In the genomic region with DNA sequence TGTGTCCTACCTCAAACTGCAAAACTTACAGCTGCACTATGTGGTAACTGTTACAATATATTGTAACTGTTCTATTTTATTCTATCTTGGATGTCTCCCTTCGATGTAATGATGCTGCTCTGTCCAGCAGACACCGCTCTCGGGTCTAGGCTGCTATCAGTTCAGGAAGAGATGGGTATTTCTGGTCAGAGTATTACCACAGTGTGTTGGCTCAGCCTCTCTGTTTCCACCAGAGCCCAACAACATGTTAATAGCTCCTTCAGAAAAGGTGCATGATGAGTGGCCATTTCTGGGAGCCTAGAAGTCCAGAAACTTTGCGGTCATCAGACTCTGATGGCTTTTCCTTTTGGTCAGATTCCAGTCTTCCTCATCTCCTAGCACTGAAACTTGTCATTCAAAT, we compare ENCODE assay signal across 2 cellular contexts.
TF ChIP-seq lines count a peak whose summit lies in the region.

No MANE protein-coding gene starts in this region.

TF ChIP-seq in HCT116, 20 proteins besides CTCF, POLR2A, EP300 and RAD21:
- TF ChIP-seq SRF (IDR thresholded peaks at IDR 0.05; ENCODE audit: low read depth) (no peak), CBX3 (IDR thresholded peaks at IDR 0.05; ENCODE audit: low read depth) (no peak), EZH2 (IDR thresholded peaks at IDR 0.05) (no peak), FOSL1 (IDR thresholded peaks at IDR 0.05; ENCODE audit: low read depth) (no peak), YY1 (IDR thresholded peaks at IDR 0.05; ENCODE audit: extremely low read depth, insufficient replicate concordance, low read depth, low read length) (no peak), ELF1 (IDR thresholded peaks at IDR 0.05; ENCODE audit: borderline replicate concordance, low read depth) (no peak), EZH2phosphoT487 (IDR thresholded peaks at IDR 0.05; ENCODE audit: borderline replicate concordance) (no peak), SIN3A (IDR thresholded peaks at IDR 0.05; ENCODE audit: low read depth) (no peak), JUND (IDR thresholded peaks at IDR 0.05) (no peak), ZNF274 (IDR thresholded peaks at IDR 0.05; ENCODE audit: low read depth, low read length) (no peak), MAX (IDR thresholded peaks at IDR 0.05) (no peak), EGR1 (IDR thresholded peaks at IDR 0.05; ENCODE audit: low read depth) (no peak)
- TF ChIP-seq, protein P1, sequence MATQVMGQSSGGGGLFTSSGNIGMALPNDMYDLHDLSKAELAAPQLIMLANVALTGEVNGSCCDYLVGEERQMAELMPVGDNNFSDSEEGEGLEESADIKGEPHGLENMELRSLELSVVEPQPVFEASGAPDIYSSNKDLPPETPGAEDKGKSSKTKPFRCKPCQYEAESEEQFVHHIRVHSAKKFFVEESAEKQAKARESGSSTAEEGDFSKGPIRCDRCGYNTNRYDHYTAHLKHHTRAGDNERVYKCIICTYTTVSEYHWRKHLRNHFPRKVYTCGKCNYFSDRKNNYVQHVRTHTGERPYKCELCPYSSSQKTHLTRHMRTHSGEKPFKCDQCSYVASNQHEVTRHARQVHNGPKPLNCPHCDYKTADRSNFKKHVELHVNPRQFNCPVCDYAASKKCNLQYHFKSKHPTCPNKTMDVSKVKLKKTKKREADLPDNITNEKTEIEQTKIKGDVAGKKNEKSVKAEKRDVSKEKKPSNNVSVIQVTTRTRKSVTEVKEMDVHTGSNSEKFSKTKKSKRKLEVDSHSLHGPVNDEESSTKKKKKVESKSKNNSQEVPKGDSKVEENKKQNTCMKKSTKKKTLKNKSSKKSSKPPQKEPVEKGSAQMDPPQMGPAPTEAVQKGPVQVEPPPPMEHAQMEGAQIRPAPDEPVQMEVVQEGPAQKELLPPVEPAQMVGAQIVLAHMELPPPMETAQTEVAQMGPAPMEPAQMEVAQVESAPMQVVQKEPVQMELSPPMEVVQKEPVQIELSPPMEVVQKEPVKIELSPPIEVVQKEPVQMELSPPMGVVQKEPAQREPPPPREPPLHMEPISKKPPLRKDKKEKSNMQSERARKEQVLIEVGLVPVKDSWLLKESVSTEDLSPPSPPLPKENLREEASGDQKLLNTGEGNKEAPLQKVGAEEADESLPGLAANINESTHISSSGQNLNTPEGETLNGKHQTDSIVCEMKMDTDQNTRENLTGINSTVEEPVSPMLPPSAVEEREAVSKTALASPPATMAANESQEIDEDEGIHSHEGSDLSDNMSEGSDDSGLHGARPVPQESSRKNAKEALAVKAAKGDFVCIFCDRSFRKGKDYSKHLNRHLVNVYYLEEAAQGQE (IDR thresholded peaks at IDR 0.05; ENCODE audit: low read depth): no peak

TF ChIP-seq in HepG2, 621 proteins besides CTCF, POLR2A, EP300 and RAD21:
- TF ChIP-seq ZNF567 (CRISPR knock-in tag; IDR thresholded peaks at IDR 0.05; ENCODE audit: borderline replicate concordance) (no peak), ZNF230 (CRISPR knock-in tag; IDR thresholded peaks at IDR 0.05) (no peak), SSRP1 (CRISPR knock-in tag; IDR thresholded peaks at IDR 0.05) (no peak), IRX3 (CRISPR knock-in tag; IDR thresholded peaks at IDR 0.05; ENCODE audit: borderline replicate concordance, low read depth) (no peak), ZNF44 (CRISPR knock-in tag; IDR thresholded peaks at IDR 0.05) (no peak), ZNF878 (CRISPR knock-in tag; IDR thresholded peaks at IDR 0.05) (no peak), DMAP1 (CRISPR knock-in tag; IDR thresholded peaks at IDR 0.05) (no peak), TBL1XR1 (IDR thresholded peaks at IDR 0.05; ENCODE audit: borderline replicate concordance, low read length, partially characterized antibody) (no peak), SPEN (CRISPR knock-in tag; IDR thresholded peaks at IDR 0.05; ENCODE audit: low read depth) (no peak), ZNF672 (CRISPR knock-in tag; IDR thresholded peaks at IDR 0.05) (no peak)
